Comparison of ENCODE assay signal across 2 cellular contexts in genomic region chr1:119838255-119838654, GRCh38.
TF ChIP-seq lines count a peak whose summit lies in the region.

No MANE protein-coding gene starts in this region.

TF ChIP-seq in IMR-90, 13 proteins besides CTCF, POLR2A, EP300 and RAD21:
- no peak for TF ChIP-seq FOS (IDR thresholded peaks at IDR 0.05; ENCODE audit: low read depth, low read length)
- peak; percentile 61; the same call in 1 of the 2 replicates for TF ChIP-seq CEBPB (IDR thresholded peaks at IDR 0.05; ENCODE audit: low read depth, low read length)
TF ChIP-seq in IMR-90: peak in this region for 1.

TF ChIP-seq in HepG2, 621 proteins besides CTCF, POLR2A, EP300 and RAD21:
- TF ChIP-seq CEBPB (IDR thresholded peaks at IDR 0.05; ENCODE audit: borderline replicate concordance, low read depth, low read length) (peak; percentile 32; the same call in 1 of the 2 replicates), NRL (CRISPR knock-in tag; IDR thresholded peaks at IDR 0.05; ENCODE audit: borderline replicate concordance) (no peak)
